Comparison of ENCODE assay signal across 7 cellular contexts in genomic region chr19:34254552-34255432, GRCh38. TPM values are rescaled to one million over a fixed set of nuclear protein-coding genes. Genes with fewer than 3 reads are reported as not detected.
DNase-seq lines count a peak whose midpoint lies in the region; ATAC-seq, FAIRE-seq and TF ChIP-seq lines count a peak whose summit lies in the region.

Gene GARRE1 (plus strand): TSS chr19:34254554. CDS start chr19:34300474, 45,920 bp downstream.

- H3K4me3 Mint-ChIP-seq in HFFc6: peak within 1 kb of the TSS; percentile 90
- peak within 1 kb of the TSS; percentile 92 for H3K4me3 Mint-ChIP-seq in activated CD8-positive, alpha-beta T cell treated with anti-CD3 and anti-CD28 coated beads for 36 hours

- FAIRE-seq in GM18507 (lab: Jason Lieb, UNC): no peak

- DNase-seq in GM18507 (ENCODE audit: extremely low spot score, insufficient read length, low read depth) (peak; percentile 75), HFFc6 (no peak), NCI-H1105 (lab: John Stamatoyannopoulos, UW) (peak; percentile 85), midbrain (lab: John Stamatoyannopoulos, UW) (peak; percentile 61)
- DNase-seq in activated CD8-positive, alpha-beta T cell treated with anti-CD3 and anti-CD28 coated beads for 36 hours: peak; percentile 88
- peak; percentile 80 for DNase-seq in stimulated activated naive CD4-positive, alpha-beta T cell treated with Interleukin-2 at 50 U/mL for 16 hours (lab: John Stamatoyannopoulos, UW)

- peaks cover 39% of the 10 kb centered on the region for H3K4me1 Mint-ChIP-seq in HFFc6 (ENCODE audit: low read depth)
- H3K4me1 Mint-ChIP-seq in activated CD8-positive, alpha-beta T cell treated with anti-CD3 and anti-CD28 coated beads for 36 hours (ENCODE audit: low read depth): peaks cover 34% of the 10 kb centered on the region

- H3K36me3 Mint-ChIP-seq in HFFc6 (ENCODE audit: low read depth): peaks cover 6% of the 10 kb centered on the region
- H3K36me3 Mint-ChIP-seq in activated CD8-positive, alpha-beta T cell treated with anti-CD3 and anti-CD28 coated beads for 36 hours (ENCODE audit: low read depth): peaks cover 7% of the 10 kb centered on the region

- intact Hi-C loops in activated CD8-positive, alpha-beta T cell treated with anti-CD3 and anti-CD28 coated beads for 36 hours (cut with micrococcal nuclease): no loop called here

- H3K27me3 Mint-ChIP-seq in HFFc6 (ENCODE audit: insufficient read depth): no peaks in the 10 kb centered on the region; the same call in 1 of the 2 replicates
- H3K27me3 Mint-ChIP-seq in activated CD8-positive, alpha-beta T cell treated with anti-CD3 and anti-CD28 coated beads for 36 hours: no peaks in the 10 kb centered on the region

- H3K9me3 Mint-ChIP-seq in HFFc6: no peaks in the 10 kb centered on the region
- no peaks in the 10 kb centered on the region for H3K9me3 Mint-ChIP-seq in activated CD8-positive, alpha-beta T cell treated with anti-CD3 and anti-CD28 coated beads for 36 hours

- CTCF ChIA-PET in activated CD8-positive, alpha-beta T cell treated with anti-CD3 and anti-CD28 coated beads for 36 hours (lab: Charles Lee): no interaction called here

- in situ Hi-C loops in endometrial microvascular endothelial cells (cut with HindIII; ENCODE audit: inconsistent ontology term, low pct_unique_long_range_greater_than_20kb, low sequenced_read_pairs): no loop called here

- POLR2A ChIA-PET in activated CD8-positive, alpha-beta T cell treated with anti-CD3 and anti-CD28 coated beads for 36 hours (lab: Charles Lee): interaction anchor here (0.9 kb wide), 1 partner anchor 15 kb away, joined by 4 read pairs; no protein-coding TSS in a partner anchor

- H3K27ac Mint-ChIP-seq in HFFc6: peak within 1 kb of the TSS; percentile 86
- H3K27ac Mint-ChIP-seq in activated CD8-positive, alpha-beta T cell treated with anti-CD3 and anti-CD28 coated beads for 36 hours: peak within 1 kb of the TSS; percentile 96

- ATAC-seq in activated CD8-positive, alpha-beta T cell treated with anti-CD3 and anti-CD28 coated beads for 36 hours: peak; percentile 94

- TF ChIP-seq CTCF in HFFc6 (IDR thresholded peaks at IDR 0.05): no peak
- TF ChIP-seq CTCF in activated CD8-positive, alpha-beta T cell treated with anti-CD3 and anti-CD28 coated beads for 36 hours (IDR thresholded peaks at IDR 0.05): no peak

RNA-seq across cellular contexts. Expression of gene GARRE1, which starts in this region (rescaled TPM):
- 10 to 100 TPM; 16.2 to 26.0 (median 22.7) TPM for total RNA-seq in HFFc6 (2021; fragmentation: NEBNext Ultra II Directional; extraction: Animal tissue kit (Norgen Biotek cat#: 25700))
- 1 to 10 TPM; 7.2 to 8.1 TPM for total RNA-seq in activated CD8-positive, alpha-beta T cell treated with anti-CD3 and anti-CD28 coated beads for 36 hours
- 34.2 TPM for total RNA-seq in endometrial microvascular endothelial cells (ENCODE audit: inconsistent ontology term)
